In the genomic region with DNA sequence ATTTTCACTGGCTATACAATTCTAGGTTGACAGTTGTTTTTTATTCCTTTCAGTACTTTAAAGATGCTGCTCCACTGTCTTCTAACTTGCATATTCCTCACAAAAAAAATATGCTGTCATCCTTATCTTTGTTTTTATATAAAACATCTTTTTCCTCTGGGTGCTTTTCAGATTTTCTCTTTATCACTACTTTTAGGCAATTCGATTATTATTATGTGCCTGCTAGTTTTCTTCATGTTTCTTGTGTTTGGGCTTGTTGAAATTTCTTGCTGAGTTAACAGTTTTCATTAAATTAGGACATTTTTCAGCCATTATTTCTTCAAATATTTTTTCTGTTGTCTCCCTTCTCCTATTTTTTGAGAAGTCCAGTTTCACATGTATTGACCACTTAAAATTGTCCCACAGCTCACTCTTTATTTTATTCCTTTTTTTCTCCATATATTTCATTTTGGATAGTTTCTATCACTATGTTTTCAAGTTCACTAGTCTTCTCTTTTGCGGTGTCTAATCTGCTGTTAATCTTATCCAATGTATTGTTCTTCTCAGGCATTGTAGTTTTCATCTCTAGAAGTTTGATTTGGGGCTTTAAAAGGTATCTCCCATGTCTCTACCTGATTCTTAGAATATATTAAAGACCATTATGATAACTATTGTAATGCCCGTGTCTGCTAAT, we compare ENCODE assay signal across 19 cellular contexts.
"Had no signal": no experiment of that assay in that cellular context is flagged by ENCODE, and none has a peak within 500 bp of the region (broad histone marks: within the 10 kb centered on the region; RNA-seq: fewer than 3 reads in every experiment).

No MANE protein-coding gene starts in this region.

- H3K9me3 ChIP-seq: thyroid gland had no signal

- H3K4me2 ChIP-seq: hepatocyte had no signal

- H3K27ac ChIP-seq: hepatocyte, left ventricle myocardium inferior, lower lobe of right lung, right atrium auricular region, suprapubic skin, thyroid gland, upper lobe of left lung, uterus had no signal

- H3K36me3 ChIP-seq: left ventricle myocardium inferior, lower lobe of right lung, right atrium auricular region, suprapubic skin, thyroid gland, upper lobe of left lung, uterus had no signal

- FAIRE-seq: kidney, small intestine had no signal

- H3K27me3 ChIP-seq: hepatocyte, right atrium auricular region, suprapubic skin, thyroid gland, upper lobe of left lung, uterus had no signal

- H3K4me1 ChIP-seq: lower lobe of right lung, right atrium auricular region, suprapubic skin, thyroid gland, upper lobe of left lung, uterus had no signal

- DNase-seq: effector CD4-positive, alpha-beta T cell; foreskin melanocyte; head of caudate nucleus; kidney; left cardiac atrium; left ventricle myocardium inferior; lower lobe of right lung; natural killer cell; small intestine; stimulated activated CD4-positive, alpha-beta T cell treated with anti-CD3 and anti-CD28 coated beads, Interleukin-2, amount 100 ng/mL, for 48 hours; stimulated activated CD8-positive, alpha-beta memory T cell treated with anti-CD3 and anti-CD28 coated beads, Interleukin-4, amount 100 ng/mL, for 48 hours; stimulated activated naive CD8-positive, alpha-beta T cell treated with anti-CD3 and anti-CD28 coated beads, Interleukin-15, Interleukin-2, amounts not matched to agents 100 U/mL and 50 U/mL, for 24 hours; thyroid gland; upper lobe of left lung; uterus had no signal

- H3K79me2 ChIP-seq: hepatocyte had no signal

- H2AFZ ChIP-seq: hepatocyte had no signal

- H3K4me3 ChIP-seq: hepatocyte, left ventricle myocardium inferior, lower lobe of right lung, right atrium auricular region, suprapubic skin, thyroid gland, upper lobe of left lung, uterus had no signal

- ATAC-seq: left cardiac atrium; lower lobe of right lung; natural killer cell; stimulated activated effector memory CD8-positive, alpha-beta T cell treated with anti-CD3 and anti-CD28 coated beads, Interleukin-12 subunit alpha, Interleukin-12 subunit beta, amount 100 ng/mL, for 72 hours; stimulated activated naive CD8-positive, alpha-beta T cell treated with anti-CD3 and anti-CD28 coated beads, Interleukin-15, Interleukin-2, amounts not matched to agents 100 U/mL and 50 U/mL, for 24 hours had no signal
